In the genomic region with DNA sequence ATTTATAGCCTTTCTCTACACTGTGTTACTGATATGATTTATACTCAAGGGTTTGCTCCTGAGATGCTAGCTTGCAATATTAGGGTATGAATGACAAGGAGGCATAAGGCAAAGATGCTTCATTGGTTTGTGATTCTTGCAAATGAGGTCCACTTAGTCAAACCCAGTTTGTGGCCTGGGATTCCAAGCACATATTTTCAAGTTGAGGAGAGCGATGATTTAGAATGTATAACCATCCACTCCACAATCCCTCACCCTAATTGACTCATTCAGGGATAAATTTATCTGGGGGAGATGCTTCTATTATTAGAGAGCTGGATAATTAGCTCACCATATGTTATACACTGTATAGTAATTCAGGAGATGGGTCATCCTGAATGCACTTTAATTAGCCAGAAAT, we compare ENCODE assay signal across 27 cellular contexts.
DNase-seq lines count a peak whose midpoint lies in the region; ATAC-seq and TF ChIP-seq lines count a peak whose summit lies in the region.
"Had no signal": no experiment of that assay in that cellular context is flagged by ENCODE, and none has a peak within 500 bp of the region (broad histone marks: within the 10 kb centered on the region; RNA-seq: fewer than 3 reads in every experiment).

No MANE protein-coding gene starts in this region.

- intact Hi-C loops in IMR-90 (cut with micrococcal nuclease), result no loop called here

- H2AK5ac ChIP-seq in IMR-90 (ENCODE audit: low read depth, low read length), result no peak overlapping the region

- TF ChIP-seq RAD21 in IMR-90 (IDR thresholded peaks at IDR 0.05; ENCODE audit: low read length), result no peak

- no peaks in the 10 kb centered on the region for H4K20me1 ChIP-seq in IMR-90 (ENCODE audit: insufficient read depth, low read length)

- no peak overlapping the region for H3K14ac ChIP-seq in IMR-90 (replicated peaks; ENCODE audit: low read depth, low read length)

- no CpG with 5 or more reads among the region's 1 CpG for WGBS in IMR-90 (ENCODE audit: extremely low coverage in 2 of 2, insufficient read length in 1 of 2), 2 experiments

- no TSS peak for BruUV-seq in IMR-90 (replicated peaks; lab: Mats Ljungman, UMichigan)

- H3K4me2 ChIP-seq in IMR-90 (ENCODE audit: low read depth, low read length), result no peak overlapping the region
- H3K4me2 ChIP-seq: A549, GM23338, PC-9 had no signal

- no peak overlapping the region for H4K8ac ChIP-seq in IMR-90 (ENCODE audit: low read depth in 2 of 2, low read length in 2 of 2)

- no peaks in the 10 kb centered on the region for H3K27me3 ChIP-seq in IMR-90 (ENCODE audit: control insufficient read depth, insufficient read depth, low read length)
- no peaks in the 10 kb centered on the region for H3K27me3 ChIP-seq in effector memory CD4-positive, alpha-beta T cell (replicated peaks; ENCODE audit: control insufficient read depth, insufficient read depth, low read length, poor library complexity, severe bottlenecking)
- H3K27me3 ChIP-seq in H7 (ENCODE audit: control insufficient read depth, insufficient read depth, low read length), result no peaks in the 10 kb centered on the region
- H3K27me3 ChIP-seq: BE2C, SJSA1 had no signal

- peaks cover 3% of the 10 kb centered on the region; the same call in 1 of the 2 replicates for H3K9me1 ChIP-seq in IMR-90 (ENCODE audit: insufficient read depth, low read length)

- H3K9me3 ChIP-seq in IMR-90 (ENCODE audit: control insufficient read depth, insufficient read depth, low read length), result no peaks in the 10 kb centered on the region; the same call in 1 of the 2 replicates
- no peaks in the 10 kb centered on the region for H3K9me3 ChIP-seq in effector memory CD4-positive, alpha-beta T cell (ENCODE audit: control insufficient read depth, low read length)
- H3K9me3 ChIP-seq: A549, BE2C, HAP-1, SJSA1 had no signal

- no peak overlapping the region for H2AFZ ChIP-seq in IMR-90 (replicated peaks; ENCODE audit: low read length, poor library complexity)
- H2AFZ ChIP-seq: GM23338, PC-9 had no signal

- dilution Hi-C loops in IMR-90 (cut with HindIII; ENCODE audit: low sequenced_read_pairs, unreplicated experiment), result no loop called here

- no peak overlapping the region for H3K9ac ChIP-seq in IMR-90 (ENCODE audit: low read depth, low read length)

- TF ChIP-seq CTCF in AG10803 (conservative IDR thresholded peaks at IDR 0.05; ENCODE audit: low read length), result no peak
- TF ChIP-seq CTCF in IMR-90 (conservative IDR thresholded peaks at IDR 0.05; ENCODE audit: low read depth, low read length), result no peak
- TF ChIP-seq CTCF in foreskin fibroblast (IDR thresholded peaks at IDR 0.05; ENCODE audit: low read depth, low read length), result no peak
- TF ChIP-seq CTCF in type B pancreatic cell (conservative IDR thresholded peaks at IDR 0.05), result no peak

- no peak overlapping the region for H3K4me3 Mint-ChIP-seq in type B pancreatic cell
- H3K4me3 Mint-ChIP-seq: CD14-positive monocyte, GM23338 had no signal

- H3K56ac ChIP-seq in IMR-90 (ENCODE audit: extremely low read depth, insufficient read depth, low read length), result no peak overlapping the region

- H3K36me3 Mint-ChIP-seq in type B pancreatic cell, result peaks cover 12% of the 10 kb centered on the region

- no peak overlapping the region for H3K27ac Mint-ChIP-seq in type B pancreatic cell
- H3K27ac Mint-ChIP-seq: CD14-positive monocyte, GM23338 had no signal

- H3K27ac ChIP-seq in IMR-90 (ENCODE audit: insufficient read depth, low read length), result no peak overlapping the region
- H3K27ac ChIP-seq in effector memory CD4-positive, alpha-beta T cell (ENCODE audit: insufficient read depth, low read length, poor library complexity, severe bottlenecking), result no peak overlapping the region
- H3K27ac ChIP-seq: A549, PC-9, SJSA1 had no signal

- no peak overlapping the region for H3K4ac ChIP-seq in IMR-90 (ENCODE audit: low read depth, low read length)

- no peak for ATAC-seq in IMR-90 (ENCODE audit: low read depth)
- ATAC-seq: A549, GM23338 had no signal

- no peak for TF ChIP-seq POLR2A in IMR-90 (IDR thresholded peaks at IDR 0.05; ENCODE audit: low read depth, low read length)

- H3K18ac ChIP-seq in IMR-90 (ENCODE audit: low read depth, low read length), result no peak overlapping the region

- no peaks in the 10 kb centered on the region for H3K79me1 ChIP-seq in IMR-90 (ENCODE audit: low read depth in 1 of 2, low read length in 2 of 2)

- no peak overlapping the region for H2BK5ac ChIP-seq in IMR-90 (ENCODE audit: low read depth, low read length, poor library complexity, severe bottlenecking)

- in situ Hi-C loops in IMR-90 (cut with MboI; ENCODE audit: low sequenced_read_pairs), result no loop called here

- POLR2A ChIA-PET in IMR-90 (lab: Charles Lee; ENCODE audit: unreplicated experiment), result no interaction called here

- H3K4me1 Mint-ChIP-seq in type B pancreatic cell (ENCODE audit: unreplicated experiment), result peaks cover 9% of the 10 kb centered on the region
- H3K4me1 Mint-ChIP-seq: GM23338 had no signal

- CTCF ChIA-PET in IMR-90 (lab: Yijun Ruan, JAX), result no interaction called here

- no peak overlapping the region for H2BK20ac ChIP-seq in IMR-90 (ENCODE audit: low read depth, low read length)

- H4K5ac ChIP-seq in IMR-90 (ENCODE audit: low read depth, low read length), result no peak overlapping the region

- H4K91ac ChIP-seq in IMR-90 (ENCODE audit: insufficient read depth, low read depth, low read length), result no peak overlapping the region

- peaks cover 8% of the 10 kb centered on the region for H3K4me1 ChIP-seq in IMR-90 (ENCODE audit: control insufficient read depth, insufficient read depth, low read length)
- no peaks in the 10 kb centered on the region for H3K4me1 ChIP-seq in effector memory CD4-positive, alpha-beta T cell (ENCODE audit: control insufficient read depth, insufficient read depth, low read length, poor library complexity, severe bottlenecking)
- H3K4me1 ChIP-seq: A549, BE2C, HAP-1, SJSA1 had no signal

- H3K23ac ChIP-seq in IMR-90 (ENCODE audit: low read depth, low read length), result no peak overlapping the region

- no peaks in the 10 kb centered on the region for H3K27me3 Mint-ChIP-seq in type B pancreatic cell

- no peaks in the 10 kb centered on the region for H3K36me3 ChIP-seq in IMR-90 (ENCODE audit: control insufficient read depth, insufficient read depth, low read length)
- no peaks in the 10 kb centered on the region for H3K36me3 ChIP-seq in effector memory CD4-positive, alpha-beta T cell (ENCODE audit: control insufficient read depth, insufficient read depth, low read length)
- H3K36me3 ChIP-seq in H7 (replicated peaks; ENCODE audit: control insufficient read depth, insufficient read depth, low read length), result no peaks in the 10 kb centered on the region
- H3K36me3 ChIP-seq: BE2C, HAP-1, SJSA1 had no signal

- no peak overlapping the region for H2AK9ac ChIP-seq in IMR-90 (replicated peaks; ENCODE audit: low read depth, low read length, poor library complexity)

- H3K4me3 ChIP-seq in AG10803 (ENCODE audit: low read length) (no peak overlapping the region), IMR-90 (ENCODE audit: insufficient read depth, low read depth, low read length) (no peak overlapping the region), foreskin fibroblast (ENCODE audit: low read depth in 1 of 2, low read length in 2 of 2) (no peak overlapping the region), H7 (ENCODE audit: insufficient read depth, low read depth, low read length) (no peak overlapping the region)
- H3K4me3 ChIP-seq in effector memory CD4-positive, alpha-beta T cell (ENCODE audit: insufficient read depth, low read depth, low read length, poor library complexity, severe bottlenecking), result no peak overlapping the region
- H3K4me3 ChIP-seq: A549, GM23338, HAP-1, PC-9, SJSA1 had no signal

- peaks cover 10% of the 10 kb centered on the region for H3K9me3 Mint-ChIP-seq in type B pancreatic cell
- H3K9me3 Mint-ChIP-seq: GM23338 had no signal

- no peak overlapping the region for H2BK120ac ChIP-seq in IMR-90 (ENCODE audit: low read depth, low read length)

- no peak overlapping the region for H2BK15ac ChIP-seq in IMR-90 (ENCODE audit: low read depth, low read length)

- peak; percentile 58 for DNase-seq in AG10803 (ENCODE audit: low read depth)
- DNase-seq in GM03348 (ENCODE audit: low spot score), result peak; percentile 7
- DNase-seq in IMR-90, result peak; percentile 34
- DNase-seq in foreskin fibroblast, result peak; percentile 63 to 69
- no peak for DNase-seq in effector memory CD4-positive, alpha-beta T cell
- no peak for DNase-seq in H7
- DNase-seq in GDM1 (lab: John Stamatoyannopoulos, UW), result no peak
- DNase-seq in type B pancreatic cell (ENCODE audit: extremely low spot score, unreplicated experiment), result no peak
- DNase-seq: BE2C, Calu3, GF-D8, Karpas-422, NCI-H1092 treated with DMSO at 0.1 percent for 48 hours, NCI-H1436 treated with DMSO at 0.1 percent for 48 hours, NCI-H187 treated with DMSO at 0.1 percent for 48 hours, NCI-H2171 treated with DMSO at 0.1 percent for 48 hours, NCI-H345, NCI-H510A treated with DMSO at 0.1 percent for 48 hours, NCI-H774, PC-9, Right ventricle myocardium superior, T-helper 2 cell had no signal

TF ChIP-seq in IMR-90, 13 proteins besides CTCF, POLR2A, EP300 and RAD21 (continues in another document):
- TF ChIP-seq BHLHE40 (IDR thresholded peaks at IDR 0.05; ENCODE audit: low read depth, low read length) (no peak), RFX5 (IDR thresholded peaks at IDR 0.05; ENCODE audit: low read depth, low read length) (no peak), FOS (IDR thresholded peaks at IDR 0.05; ENCODE audit: low read depth, low read length) (no peak), MXI1 (IDR thresholded peaks at IDR 0.05; ENCODE audit: borderline replicate concordance, low read depth, low read length) (no peak), CHD1 (IDR thresholded peaks at IDR 0.05; ENCODE audit: low read depth, low read length) (no peak), CEBPB (IDR thresholded peaks at IDR 0.05; ENCODE audit: low read depth, low read length) (no peak), MAFK (IDR thresholded peaks at IDR 0.05; ENCODE audit: low read depth, low read length) (no peak), NFE2L2 (IDR thresholded peaks at IDR 0.05; ENCODE audit: low read depth, low read length) (no peak), MAZ (IDR thresholded peaks at IDR 0.05; ENCODE audit: borderline replicate concordance, low read depth, low read length) (no peak), SMC3 (IDR thresholded peaks at IDR 0.05; ENCODE audit: low read depth, low read length) (no peak), RCOR1 (IDR thresholded peaks at IDR 0.05; ENCODE audit: insufficient replicate concordance, low read length) (no peak)
- TF ChIP-seq, protein P1, sequence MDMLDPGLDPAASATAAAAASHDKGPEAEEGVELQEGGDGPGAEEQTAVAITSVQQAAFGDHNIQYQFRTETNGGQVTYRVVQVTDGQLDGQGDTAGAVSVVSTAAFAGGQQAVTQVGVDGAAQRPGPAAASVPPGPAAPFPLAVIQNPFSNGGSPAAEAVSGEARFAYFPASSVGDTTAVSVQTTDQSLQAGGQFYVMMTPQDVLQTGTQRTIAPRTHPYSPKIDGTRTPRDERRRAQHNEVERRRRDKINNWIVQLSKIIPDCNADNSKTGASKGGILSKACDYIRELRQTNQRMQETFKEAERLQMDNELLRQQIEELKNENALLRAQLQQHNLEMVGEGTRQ (IDR thresholded peaks at IDR 0.05; ENCODE audit: low read depth, low read length), result no peak

Comparison
In these comparisons a context has a peak if more than half of its experiments do, and no peak if none do; other contexts are left out.
1. DNase-seq: peak in AG10803 (single experiment), GM03348 (single experiment), IMR-90 (single experiment) and foreskin fibroblast (2 of 2); none in effector memory CD4-positive, alpha-beta T cell (0 of 3), H7 (single experiment), GDM1 (single experiment) and type B pancreatic cell (single experiment).